9 cellular contexts compared by ENCODE assay signal in the genomic region with DNA sequence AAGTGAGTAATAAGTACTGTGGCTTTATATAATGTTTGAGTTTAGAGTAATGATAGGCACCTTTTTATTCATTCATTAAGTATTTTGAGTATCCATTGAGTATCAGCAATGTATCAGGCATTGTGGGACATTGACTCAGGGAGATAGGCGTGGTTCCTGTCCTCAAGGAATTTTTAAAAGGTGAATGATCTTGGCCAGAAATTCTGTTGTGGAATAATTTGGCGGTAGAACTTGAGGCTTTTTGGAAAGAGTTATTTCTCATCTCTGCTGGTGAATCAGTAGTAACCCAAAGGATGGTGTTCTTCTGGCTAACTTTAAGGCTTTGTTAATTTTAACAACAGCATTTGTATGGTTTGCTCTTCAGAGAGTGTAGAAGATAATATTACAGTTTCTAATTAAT. TPM values are rescaled to one million over a fixed set of nuclear protein-coding genes. Genes with fewer than 3 reads are reported as not detected.
A peak's percentile ranks its signal among the peaks of the same experiment; 100 is the strongest.
DNase-seq lines count a peak whose midpoint lies in the region; ATAC-seq, FAIRE-seq and TF ChIP-seq lines count a peak whose summit lies in the region.
"Had no signal": no experiment of that assay in that cellular context is flagged by ENCODE, and none has a peak within 500 bp of the region (broad histone marks: within the 10 kb centered on the region; RNA-seq: fewer than 3 reads in every experiment).

No MANE protein-coding gene starts in this region.

- no peak for ATAC-seq in naive thymus-derived CD4-positive, alpha-beta T cell

- H3K36me3 ChIP-seq in naive thymus-derived CD4-positive, alpha-beta T cell (ENCODE audit: control insufficient read depth in 2 of 3, insufficient read depth in 3 of 3, low read length in 3 of 3) = peaks cover 0 to 7% (median 0%) of the 10 kb centered on the region in 3 experiments

- H3K9me3 Mint-ChIP-seq in brain = peaks cover 0 to 7% (median 3%) of the 10 kb centered on the region in 5 experiments
- H3K9me3 Mint-ChIP-seq in naive thymus-derived CD4-positive, alpha-beta T cell = peaks cover 0 to 7% (median 0%) of the 10 kb centered on the region in 11 donors

- H3K4me1 ChIP-seq in naive thymus-derived CD4-positive, alpha-beta T cell (ENCODE audit: control insufficient read depth in 2 of 2, insufficient read depth in 2 of 2, low read length in 2 of 2) = peaks cover 39 to 50% of the 10 kb centered on the region in 2 donors

- H3K9me3 ChIP-seq in naive thymus-derived CD4-positive, alpha-beta T cell (ENCODE audit: control insufficient read depth in 2 of 3, low read length in 3 of 3) = no peaks in the 10 kb centered on the region

- H3K27ac Mint-ChIP-seq in brain = peak overlapping the region in 4 of 5 experiments; percentile 69 to 97 (median 90)
- H3K27ac Mint-ChIP-seq in naive thymus-derived CD4-positive, alpha-beta T cell = peak overlapping the region; percentile 29 to 97 (median 93)

- peaks cover 12% of the 10 kb centered on the region for H3K27me3 Mint-ChIP-seq in brain
- H3K27me3 Mint-ChIP-seq in naive thymus-derived CD4-positive, alpha-beta T cell = peaks cover 0 to 2% (median 0%) of the 10 kb centered on the region in 5 donors

- H3K4me1 Mint-ChIP-seq in brain = peaks cover 69% of the 10 kb centered on the region
- peaks cover 57 to 81% (median 75%) of the 10 kb centered on the region in 7 donors for H3K4me1 Mint-ChIP-seq in naive thymus-derived CD4-positive, alpha-beta T cell

- DNase-seq in AG10803 (ENCODE audit: low read depth) (peak; percentile 28), HS-5 (ENCODE audit: low read depth) (peak; percentile 67), islet precursor cell (no peak), NOMO-1 treated with dmso at 0.1 percent for 144 hours (lab: John Stamatoyannopoulos, UW; ENCODE audit: unreplicated experiment) (no peak), T-helper 9 cell (no peak), RCC 7860 (ENCODE audit: low spot score) (no peak)
- no peak for DNase-seq in naive thymus-derived CD4-positive, alpha-beta T cell
- DNase-seq: activated CD4-positive, alpha-beta T cell treated with anti-CD3 and anti-CD28 coated beads for 48 hours had no signal

- TF ChIP-seq CTCF in AG10803 (conservative IDR thresholded peaks at IDR 0.05; ENCODE audit: low read length) (no peak), brain (conservative IDR thresholded peaks at IDR 0.05) (no peak)

- H3K4me3 ChIP-seq in AG10803 (ENCODE audit: low read length) = no peak overlapping the region; the same call in 1 of the 2 replicates
- H3K4me3 ChIP-seq in naive thymus-derived CD4-positive, alpha-beta T cell (ENCODE audit: low read length) = peak overlapping the region; percentile 57

- no peak overlapping the region for H3K27ac ChIP-seq in naive thymus-derived CD4-positive, alpha-beta T cell (ENCODE audit: low read depth, low read length)

- no peak for FAIRE-seq in RCC 7860 (lab: Jason Lieb, UNC)

- peaks cover 46% of the 10 kb centered on the region for H3K36me3 Mint-ChIP-seq in brain
- peaks cover 0 to 18% (median 4%) of the 10 kb centered on the region in 5 donors for H3K36me3 Mint-ChIP-seq in naive thymus-derived CD4-positive, alpha-beta T cell

- CTCF ChIA-PET in naive thymus-derived CD4-positive, alpha-beta T cell (lab: Charles Lee) = interaction anchor here (0.7 to 1.6 kb wide), 3 partner anchors 21 to 67 kb away, joined by 3 to 5 read pairs (median 4); no protein-coding TSS in a partner anchor

- peak overlapping the region; percentile 89 to 99 (median 94) for H3K4me3 Mint-ChIP-seq in brain
- H3K4me3 Mint-ChIP-seq in naive thymus-derived CD4-positive, alpha-beta T cell = peak overlapping the region; percentile 89 to 98 (median 96)

- intact Hi-C loops in naive thymus-derived CD4-positive, alpha-beta T cell (cut with micrococcal nuclease) = loop anchor here (2.0 to 10.0 kb wide), 5 partner anchors 67 to 1164 kb away; a partner anchor contains a TSS

- no peaks in the 10 kb centered on the region for H3K27me3 ChIP-seq in naive thymus-derived CD4-positive, alpha-beta T cell (ENCODE audit: control insufficient read depth in 2 of 2, insufficient read depth in 2 of 2, low read length in 2 of 2)

- POLR2A ChIA-PET in naive thymus-derived CD4-positive, alpha-beta T cell (lab: Charles Lee) = interaction anchor here (0.7 to 6.1 kb wide), 7 partner anchors 7 to 146 kb away, joined by 3 to 75 read pairs (median 5); no protein-coding TSS in a partner anchor

RNA-seq across cellular contexts. Expression of a gene that starts 2.0 kb away (rescaled TPM):
- 271 TPM for polyA plus RNA-seq in brain (ENCODE audit: insufficient read depth, low read depth, low replicate concordance)
- total RNA-seq in naive thymus-derived CD4-positive, alpha-beta T cell = 100 to 1,000 TPM; 124 to 249 (median 172) TPM
- 100 to 1,000 TPM; 176 to 190 TPM for polyA plus RNA-seq in naive thymus-derived CD4-positive, alpha-beta T cell

Comparison
In these comparisons a context has a peak if more than half of its experiments do, and no peak if none do; other contexts are left out.
1. DNase-seq: peak in AG10803 (single experiment) and HS-5 (single experiment); none in naive thymus-derived CD4-positive, alpha-beta T cell (0 of 9), islet precursor cell (single experiment), NOMO-1 treated with dmso at 0.1 percent for 144 hours (single experiment), T-helper 9 cell (single experiment) and RCC 7860 (single experiment).